ENCODE assay signal across 15 cellular contexts in the genomic region with DNA sequence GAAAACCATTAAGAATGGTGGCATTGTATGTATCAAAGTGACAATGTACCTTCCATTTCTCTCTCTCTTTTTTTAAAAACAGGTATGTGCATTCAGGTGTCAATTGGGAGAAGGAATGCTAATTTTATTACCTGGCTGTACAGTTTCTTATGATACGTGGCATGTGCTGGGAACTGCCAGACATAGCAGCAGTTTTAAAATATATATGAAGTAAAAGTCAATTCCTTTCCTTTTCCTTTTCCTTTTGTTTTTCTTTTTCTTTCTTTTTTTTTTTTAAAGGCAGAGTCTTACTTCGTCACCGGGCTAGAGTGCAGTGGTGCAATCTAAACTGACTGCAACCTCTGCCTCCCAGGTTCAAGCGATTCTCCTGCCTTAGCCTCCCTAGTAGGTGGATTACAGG. TPM values are rescaled to one million over a fixed set of nuclear protein-coding genes. Genes with fewer than 3 reads are reported as not detected.
DNase-seq lines count a peak whose midpoint lies in the region; ATAC-seq and TF ChIP-seq lines count a peak whose summit lies in the region.
"Had no signal": no experiment of that assay in that cellular context is flagged by ENCODE, and none has a peak within 500 bp of the region (broad histone marks: within the 10 kb centered on the region; RNA-seq: fewer than 3 reads in every experiment).

No MANE protein-coding gene starts in this region.

- no peak overlapping the region for H3K4me3 Mint-ChIP-seq in dendritic cell treated with granulocyte-macrophage colony-stimulating factor and Interleukin-4, amounts not matched to agents 40 ng/mL and 50 ng/mL, for 4 days
- H3K4me3 Mint-ChIP-seq in activated CD4-positive, alpha-beta T cell treated with anti-CD3 and anti-CD28 coated beads for 36 hours, result no peak overlapping the region
- H3K4me3 Mint-ChIP-seq: activated T-cell treated with anti-CD3 and anti-CD28 coated beads, Interleukin-2, amount 50 U/mL, for 24 hours had no signal

- CTCF ChIA-PET in activated CD4-positive, alpha-beta T cell treated with anti-CD3 and anti-CD28 coated beads for 36 hours (lab: Charles Lee), result no interaction called here

- peaks cover 24% of the 10 kb centered on the region for H3K36me3 Mint-ChIP-seq in dendritic cell treated with granulocyte-macrophage colony-stimulating factor and Interleukin-4, amounts not matched to agents 40 ng/mL and 50 ng/mL, for 4 days (ENCODE audit: low read depth)
- H3K36me3 Mint-ChIP-seq in activated CD4-positive, alpha-beta T cell treated with anti-CD3 and anti-CD28 coated beads for 36 hours (ENCODE audit: low read depth), result peaks cover 29% of the 10 kb centered on the region

- ATAC-seq in left ventricle myocardium superior, result no peak
- no peak for ATAC-seq in activated CD4-positive, alpha-beta T cell treated with anti-CD3 and anti-CD28 coated beads for 36 hours

- H3K27ac ChIP-seq in right atrium auricular region (peak overlapping the region; percentile 84 to 90), neutrophil (peak overlapping the region; percentile 80), uterus (peak overlapping the region; percentile 88 to 92)

- POLR2A ChIA-PET in activated CD4-positive, alpha-beta T cell treated with anti-CD3 and anti-CD28 coated beads for 36 hours (lab: Charles Lee), result no interaction called here

- no peaks in the 10 kb centered on the region for H3K27me3 Mint-ChIP-seq in dendritic cell treated with granulocyte-macrophage colony-stimulating factor and Interleukin-4, amounts not matched to agents 40 ng/mL and 50 ng/mL, for 4 days
- no peaks in the 10 kb centered on the region for H3K27me3 Mint-ChIP-seq in activated CD4-positive, alpha-beta T cell treated with anti-CD3 and anti-CD28 coated beads for 36 hours
- H3K27me3 Mint-ChIP-seq: activated T-cell treated with anti-CD3 and anti-CD28 coated beads, Interleukin-2, amount 50 U/mL, for 24 hours had no signal

- TF ChIP-seq CTCF in right atrium auricular region (IDR thresholded peaks at IDR 0.05) (no peak), neutrophil (IDR thresholded peaks at IDR 0.05) (no peak), uterus (IDR thresholded peaks at IDR 0.05) (no peak)

- peak overlapping the region; percentile 93 for H3K27ac Mint-ChIP-seq in dendritic cell treated with granulocyte-macrophage colony-stimulating factor and Interleukin-4, amounts not matched to agents 40 ng/mL and 50 ng/mL, for 4 days
- H3K27ac Mint-ChIP-seq in activated CD4-positive, alpha-beta T cell treated with anti-CD3 and anti-CD28 coated beads for 36 hours, result no peak overlapping the region

- intact Hi-C loops in left ventricle myocardium superior (cut with micrococcal nuclease) (no loop called here), uterus (cut with DNase I; ENCODE audit: low total_unique reads) (no loop called here)
- intact Hi-C loops in dendritic cell treated with granulocyte-macrophage colony-stimulating factor and Interleukin-4, amounts not matched to agents 40 ng/mL and 50 ng/mL, for 4 days (cut with micrococcal nuclease), result no loop called here
- intact Hi-C loops in activated CD4-positive, alpha-beta T cell treated with anti-CD3 and anti-CD28 coated beads for 36 hours (cut with DNase I, micrococcal nuclease), result no loop called here

- DNase-seq in right atrium auricular region (ENCODE audit: low spot score) (no peak), left ventricle myocardium superior (no peak), uterus (no peak), NCI-H1436 treated with DMSO at 0.1 percent for 48 hours (lab: John Stamatoyannopoulos, UW) (no peak)
- DNase-seq in activated CD4-positive, alpha-beta T cell treated with anti-CD3 and anti-CD28 coated beads for 36 hours, result no peak
- no peak for DNase-seq in activated CD4-positive, alpha-beta T cell treated with anti-CD3 and anti-CD28 coated beads for 1 hour
- DNase-seq: activated CD4-positive, alpha-beta T cell treated with anti-CD3 and anti-CD28 coated beads for 48 hours; activated T-cell treated with anti-CD3 and anti-CD28 coated beads, Interleukin-2, amount 50 U/mL, for 24 hours; Calu3; NCI-H1417; PC-9; stimulated activated naive CD4-positive, alpha-beta T cell treated with Interleukin-2 at 50 U/mL for 16 hours; T-helper 1 cell had no signal

- no peaks in the 10 kb centered on the region for H3K9me3 Mint-ChIP-seq in dendritic cell treated with granulocyte-macrophage colony-stimulating factor and Interleukin-4, amounts not matched to agents 40 ng/mL and 50 ng/mL, for 4 days
- H3K9me3 Mint-ChIP-seq in activated CD4-positive, alpha-beta T cell treated with anti-CD3 and anti-CD28 coated beads for 36 hours (ENCODE audit: low read depth), result no peaks in the 10 kb centered on the region
- H3K9me3 Mint-ChIP-seq: activated T-cell treated with anti-CD3 and anti-CD28 coated beads, Interleukin-2, amount 50 U/mL, for 24 hours had no signal

- no peaks in the 10 kb centered on the region for H3K9me3 ChIP-seq in right atrium auricular region
- no peaks in the 10 kb centered on the region for H3K9me3 ChIP-seq in neutrophil
- H3K9me3 ChIP-seq in uterus, result no peaks in the 10 kb centered on the region

- H3K27me3 ChIP-seq in right atrium auricular region (no peaks in the 10 kb centered on the region), neutrophil (no peaks in the 10 kb centered on the region), uterus (no peaks in the 10 kb centered on the region)

- H3K36me3 ChIP-seq in right atrium auricular region, result no peaks in the 10 kb centered on the region
- H3K36me3 ChIP-seq in neutrophil, result peaks cover 8% of the 10 kb centered on the region
- H3K36me3 ChIP-seq in uterus, result no peaks in the 10 kb centered on the region

- TF ChIP-seq POLR2A in uterus (IDR thresholded peaks at IDR 0.05), result no peak

- H3K4me1 ChIP-seq in right atrium auricular region, result peaks cover 0 to 47% of the 10 kb centered on the region in 2 donors
- H3K4me1 ChIP-seq in neutrophil (ENCODE audit: control insufficient read depth in 1 of 2, insufficient read depth in 1 of 2, low read depth in 1 of 2, low read length in 1 of 2), result peaks cover 31% of the 10 kb centered on the region in 2 experiments
- peaks cover 0 to 5% of the 10 kb centered on the region in 2 donors for H3K4me1 ChIP-seq in uterus

- peaks cover 68% of the 10 kb centered on the region for H3K4me1 Mint-ChIP-seq in dendritic cell treated with granulocyte-macrophage colony-stimulating factor and Interleukin-4, amounts not matched to agents 40 ng/mL and 50 ng/mL, for 4 days (ENCODE audit: low read depth)
- peaks cover 58% of the 10 kb centered on the region for H3K4me1 Mint-ChIP-seq in activated CD4-positive, alpha-beta T cell treated with anti-CD3 and anti-CD28 coated beads for 36 hours

- H3K4me3 ChIP-seq in right atrium auricular region, result no peak overlapping the region
- no peak overlapping the region for H3K4me3 ChIP-seq in neutrophil (ENCODE audit: low read depth in 1 of 2, low read length in 1 of 2)
- no peak overlapping the region for H3K4me3 ChIP-seq in uterus
- H3K4me3 ChIP-seq: PC-9 had no signal

RNA-seq across cellular contexts. Expression of gene SPEN, which starts 37.0 kb away (rescaled TPM):
- total RNA-seq in right atrium auricular region (10 to 100 TPM; 25.0 to 32.9 TPM), left ventricle myocardium superior (20.5 TPM), uterus (100 to 1,000 TPM in 1 of 4 donors, 10 to 100 TPM in 3; 18.8 to 104 (median 73.8) TPM)
- total RNA-seq in activated CD4-positive, alpha-beta T cell treated with anti-CD3 and anti-CD28 coated beads for 36 hours, result 10 to 100 TPM; 43.2 to 52.7 TPM
